19 cellular contexts compared by ENCODE assay signal in genomic region chr2:127906206-127906926, GRCh38. TPM values are rescaled to one million over a fixed set of nuclear protein-coding genes. Genes with fewer than 3 reads are reported as not detected.
DNase-seq lines count a peak whose midpoint lies in the region; ATAC-seq, FAIRE-seq and TF ChIP-seq lines count a peak whose summit lies in the region.
"Had no signal": no experiment of that assay in that cellular context is flagged by ENCODE, and none has a peak within 500 bp of the region (broad histone marks: within the 10 kb centered on the region; RNA-seq: fewer than 3 reads in every experiment).

No MANE protein-coding gene starts in this region.

- H3K4me2 ChIP-seq in H1 (ENCODE audit: insufficient read depth in 1 of 2, low read depth in 2 of 2, low read length in 2 of 2) (no peak overlapping the region), skeletal muscle satellite cell (ENCODE audit: low read length) (peak overlapping the region; percentile 16)

- H2BK15ac ChIP-seq in H1 (ENCODE audit: low read length) = no peak overlapping the region

- H2BK5ac ChIP-seq in H1 (ENCODE audit: low read depth, low read length) = no peak overlapping the region

- no peaks in the 10 kb centered on the region for H3K36me3 ChIP-seq in H1 (ENCODE audit: control insufficient read depth in 2 of 4, insufficient read depth in 4 of 4, low read length in 3 of 4)
- H3K36me3 ChIP-seq in skeletal muscle satellite cell (ENCODE audit: insufficient read depth, low read length) = no peaks in the 10 kb centered on the region
- H3K36me3 ChIP-seq: ascending aorta, uterus had no signal

- no peaks in the 10 kb centered on the region for H3K4me1 Mint-ChIP-seq in activated T-cell treated with anti-CD3 and anti-CD28 coated beads, Interleukin-2, amount 50 U/mL, for 4 hours (ENCODE audit: low read depth)
- H3K4me1 Mint-ChIP-seq: activated CD4-positive, alpha-beta T cell treated with anti-CD3 and anti-CD28 coated beads for 36 hours; naive thymus-derived CD8-positive, alpha-beta T cell had no signal

- POLR2A ChIA-PET in H1 (lab: Charles Lee; ENCODE audit: partially characterized antibody) = no interaction called here

- H3K9me3 ChIP-seq in H1 (ENCODE audit: insufficient read depth in 2 of 2, low read depth in 1 of 2, low read length in 1 of 2) (no peaks in the 10 kb centered on the region), skeletal muscle satellite cell (replicated peaks; ENCODE audit: low read length) (no peaks in the 10 kb centered on the region)
- H3K9me3 ChIP-seq: ascending aorta, psoas muscle, uterus had no signal

- WGBS in H1 (ENCODE audit: extremely low coverage in 1 of 2, insufficient coverage in 1 of 2, insufficient read length in 1 of 2, insufficient replicate concordance in 2 of 2, low coverage in 1 of 2, low lambda C conversion rate in 2 of 2, missing lambda C conversion rate in 1 of 2), 2 experiments = 80% methylated on average over 21 of the region's 21 CpGs; no CpG with 5 or more reads in 1 of the 2 experiments

- CTCF ChIA-PET in H1 (lab: Charles Lee; ENCODE audit: partially characterized antibody) = interaction anchor here (0.6 to 1.8 kb wide), 7 partner anchors 8 to 203 kb away, joined by 3 to 6 read pairs (median 3); no protein-coding TSS in a partner anchor

- H4K20me1 ChIP-seq in H1 (replicated peaks in 1 of 2; ENCODE audit: control insufficient read depth in 1 of 2, insufficient read depth in 2 of 2, low read length in 2 of 2) = no peaks in the 10 kb centered on the region

- no peak overlapping the region for H3K27ac ChIP-seq in H1 (ENCODE audit: low read depth, low read length)
- H3K27ac ChIP-seq: ascending aorta, psoas muscle, uterus had no signal

- H3K27me3 ChIP-seq in H1 (replicated peaks in 1 of 4; ENCODE audit: control insufficient read depth in 3 of 4, extremely low read depth in 1 of 4, insufficient read depth in 3 of 4, low read length in 3 of 4) (no peaks in the 10 kb centered on the region; a peak in 1 of 7 replicates), skeletal muscle satellite cell (ENCODE audit: control insufficient read depth, insufficient read depth, low read length) (peaks cover 24% of the 10 kb centered on the region)
- H3K27me3 ChIP-seq: ascending aorta, uterus had no signal

- H2BK20ac ChIP-seq in H1 (ENCODE audit: low read length) = no peak overlapping the region

- no peak for ATAC-seq in GM21423 (IDR thresholded peaks at IDR 0.05; ENCODE audit: unreplicated experiment)
- ATAC-seq in activated T-cell treated with anti-CD3 and anti-CD28 coated beads, Interleukin-2, amount 50 U/mL, for 4 hours = no peak
- ATAC-seq: activated CD4-positive, alpha-beta T cell treated with anti-CD3 and anti-CD28 coated beads for 36 hours; naive thymus-derived CD8-positive, alpha-beta T cell; psoas muscle had no signal

- TF ChIP-seq CTCF in H1 (IDR thresholded peaks at IDR 0.05; ENCODE audit: control extremely low read depth in 1 of 3, insufficient read depth in 1 of 3, low read depth in 1 of 3, low read length in 3 of 3) = peak in 1 of 3 experiments; percentile 6; a peak in 1 of 4 replicates

- no peak overlapping the region for H3K56ac ChIP-seq in H1 (replicated peaks; ENCODE audit: insufficient read length, low read depth, low read length)

- no peak overlapping the region for H4K91ac ChIP-seq in H1 (replicated peaks; ENCODE audit: insufficient read length, low read length)

- no peak for TF ChIP-seq POLR2A in H1 (IDR thresholded peaks at IDR 0.05; ENCODE audit: control extremely low read depth in 1 of 2, low read depth in 2 of 2, low read length in 2 of 2)

- no peak for FAIRE-seq in H1 (lab: Jason Lieb, UNC)
- FAIRE-seq: endometrium had no signal

- no peaks in the 10 kb centered on the region for H3K79me2 ChIP-seq in H1 (ENCODE audit: control insufficient read depth in 1 of 2, insufficient read depth in 2 of 2, low read length in 2 of 2)

- no peaks in the 10 kb centered on the region for H3K23me2 ChIP-seq in H1 (ENCODE audit: low read depth, low read length)

- no peak overlapping the region for H4K5ac ChIP-seq in H1 (ENCODE audit: insufficient read length, low read depth, low read length)

- H3K4me3 ChIP-seq in H1 (ENCODE audit: extremely low read depth in 1 of 4, insufficient read depth in 2 of 4, low read depth in 3 of 4, low read length in 4 of 4) = no peak overlapping the region
- H3K4me3 ChIP-seq in skeletal muscle satellite cell (ENCODE audit: low read length) = no peak overlapping the region
- H3K4me3 ChIP-seq: ascending aorta, psoas muscle, uterus had no signal

- H3K9me3 Mint-ChIP-seq in activated T-cell treated with anti-CD3 and anti-CD28 coated beads, Interleukin-2, amount 50 U/mL, for 4 hours = no peaks in the 10 kb centered on the region
- H3K9me3 Mint-ChIP-seq: CD4-positive, alpha-beta T cell; naive thymus-derived CD8-positive, alpha-beta T cell had no signal

- H2BK12ac ChIP-seq in H1 (ENCODE audit: low read depth, low read length) = 0 out of 2 replicates have a peak overlapping the region, but pooled peaks have one; percentile 27

- H3K4ac ChIP-seq in H1 (replicated peaks; ENCODE audit: insufficient read length, low read depth, low read length) = no peak overlapping the region

- H3K9ac ChIP-seq in H1 (replicated peaks in 1 of 4; ENCODE audit: extremely low read depth in 1 of 4, low read depth in 3 of 4, low read length in 3 of 4) (no peak overlapping the region), skeletal muscle satellite cell (ENCODE audit: low read depth, low read length) (no peak overlapping the region)

- no peak overlapping the region for H3K18ac ChIP-seq in H1 (ENCODE audit: extremely low read depth, low read length)

- no peak overlapping the region for H3K23ac ChIP-seq in H1 (ENCODE audit: insufficient read length)

- TF ChIP-seq RAD21 in H1 (IDR thresholded peaks at IDR 0.05 in 1 of 2, conservative IDR thresholded peaks at IDR 0.05 in 1 of 2; ENCODE audit: low read depth in 2 of 2, low read length in 2 of 2) = no peak

- no peak overlapping the region for H2BK120ac ChIP-seq in H1 (replicated peaks; ENCODE audit: low read depth, low read length)

- peak overlapping the region; percentile 95 for H2AFZ ChIP-seq in H1 (ENCODE audit: low read length)

- no peaks in the 10 kb centered on the region for H3K79me1 ChIP-seq in H1 (ENCODE audit: low read depth, low read length)

- TF ChIP-seq EP300 in H1 (IDR thresholded peaks at IDR 0.05; ENCODE audit: borderline replicate concordance in 1 of 2, low read depth in 2 of 2, low read length in 2 of 2) = no peak

- H3K27me3 Mint-ChIP-seq in activated T-cell treated with anti-CD3 and anti-CD28 coated beads, Interleukin-2, amount 50 U/mL, for 4 hours (ENCODE audit: low read depth) = peaks cover 6% of the 10 kb centered on the region

- H3K36me3 Mint-ChIP-seq in activated T-cell treated with anti-CD3 and anti-CD28 coated beads, Interleukin-2, amount 50 U/mL, for 4 hours (ENCODE audit: insufficient read depth) = no peaks in the 10 kb centered on the region
- H3K36me3 Mint-ChIP-seq: naive thymus-derived CD8-positive, alpha-beta T cell had no signal

- no peak overlapping the region for H4K8ac ChIP-seq in H1 (ENCODE audit: extremely low read depth, insufficient read depth, low read length)

- no peak overlapping the region for H3K4me3 Mint-ChIP-seq in activated T-cell treated with anti-CD3 and anti-CD28 coated beads, Interleukin-2, amount 50 U/mL, for 4 hours
- H3K4me3 Mint-ChIP-seq: activated CD4-positive, alpha-beta T cell treated with anti-CD3 and anti-CD28 coated beads for 36 hours; CD4-positive, alpha-beta T cell had no signal

- H3K14ac ChIP-seq in H1 (ENCODE audit: insufficient read length) = no peak overlapping the region

- H2AK5ac ChIP-seq in H1 (ENCODE audit: low read depth, low read length) = peak overlapping the region; percentile 5; the same call in 1 of the 2 replicates

- DNase-seq in NCI-H82 (lab: John Stamatoyannopoulos, UW) (peak; percentile 18), NCI-H82 treated with DMSO at 0.1 percent for 48 hours (lab: John Stamatoyannopoulos, UW; ENCODE audit: unreplicated experiment) (no peak), NCI-H146 treated with DMSO at 0.1 percent for 48 hours (lab: John Stamatoyannopoulos, UW; ENCODE audit: unreplicated experiment) (peak; percentile 82), H1 (ENCODE audit: low read depth in 1 of 2, low spot score in 2 of 2) (peak in 1 of 2 experiments; percentile 57), OCI-M1 (lab: John Stamatoyannopoulos, UW) (no peak)
- no peak for DNase-seq in activated T-cell treated with anti-CD3 and anti-CD28 coated beads, Interleukin-2, amount 50 U/mL, for 4 hours
- DNase-seq: activated CD4-positive, alpha-beta T cell treated with anti-CD3 and anti-CD28 coated beads for 36 hours; CD4-positive, alpha-beta T cell; foreskin melanocyte; naive thymus-derived CD8-positive, alpha-beta T cell; NCI-H2081; psoas muscle; SHP77 treated with DMSO at 0.1 percent for 48 hours; T-helper 9 cell; uterus had no signal

- peaks cover 0 to 3% (median 0%) of the 10 kb centered on the region in 4 experiments; a peak in 2 of 7 replicates for H3K4me1 ChIP-seq in H1 (replicated peaks in 1 of 4; ENCODE audit: control insufficient read depth in 3 of 4, insufficient read depth in 4 of 4, low read length in 3 of 4)
- no peaks in the 10 kb centered on the region for H3K4me1 ChIP-seq in skeletal muscle satellite cell (ENCODE audit: control insufficient read depth, insufficient read depth, low read length)
- H3K4me1 ChIP-seq: ascending aorta, psoas muscle, uterus had no signal

RNA-seq across cellular contexts. Expression of gene AMMECR1L, which starts 20.6 kb away (rescaled TPM):
- 18.8 and 19.7 TPM in 2 replicates for total RNA-seq in H1 (2021; fragmentation: NEBNext Ultra II Directional; extraction: Animal tissue kit (Norgen Biotek cat#: 25700))
- polyA plus RNA-seq in H1 (2011; rRNA removed) = 10.1 and 10.2 TPM in 2 replicates
- 10.9 TPM for polyA plus RNA-seq in H1 (2011; cell fraction: cytosol; rRNA removed)
- 11.9 TPM for polyA plus RNA-seq in H1 (2011; cell fraction: nucleus; rRNA removed)
- polyA plus RNA-seq in H1 (2012, experiment 1 of 2) = 14.4 to 17.8 TPM (median 16.6 TPM) in 4 replicates
- polyA plus RNA-seq in H1 (2012, experiment 2 of 2) = 6.0 TPM
- 9.6 TPM for polyA plus RNA-seq in H1 (2013, experiment 1 of 2)
- 9.6 TPM for polyA plus RNA-seq in H1 (2013, experiment 2 of 2)
- polyA minus RNA-seq in H1 (2011; rRNA and poly(A)+ RNA removed) = 17.3 and 17.4 TPM in 2 replicates
- 9.2 TPM for polyA minus RNA-seq in H1 (2011; cell fraction: cytosol; rRNA and poly(A)+ RNA removed)
- 13.1 TPM for polyA minus RNA-seq in H1 (2011; cell fraction: nucleus; rRNA and poly(A)+ RNA removed)
- total RNA-seq in skeletal muscle satellite cell (2012; rRNA removed) = 13.8 and 14.7 TPM in 2 replicates
- 10 to 100 TPM; 16.7 to 19.6 (median 18.6) TPM for total RNA-seq in activated T-cell treated with anti-CD3 and anti-CD28 coated beads, Interleukin-2, amount 50 U/mL, for 4 hours

RNA-seq across cellular contexts. Expression of gene POLR2D, which starts 48.4 kb away (rescaled TPM):
- total RNA-seq in H1 (2021; fragmentation: NEBNext Ultra II Directional; extraction: Animal tissue kit (Norgen Biotek cat#: 25700)) = 73.9 and 80.6 TPM in 2 replicates
- 19.5 and 25.3 TPM in 2 replicates for polyA plus RNA-seq in H1 (2011; rRNA removed)
- 30.6 TPM for polyA plus RNA-seq in H1 (2011; cell fraction: cytosol; rRNA removed)
- polyA plus RNA-seq in H1 (2011; cell fraction: nucleus; rRNA removed) = 16.6 TPM
- 61.7 to 86.0 TPM (median 67.9 TPM) in 4 replicates for polyA plus RNA-seq in H1 (2012, experiment 1 of 2)
- polyA plus RNA-seq in H1 (2012, experiment 2 of 2) = 23.1 TPM
- 34.6 TPM for polyA plus RNA-seq in H1 (2013, experiment 1 of 2)
- polyA plus RNA-seq in H1 (2013, experiment 2 of 2) = 37.0 TPM
- polyA minus RNA-seq in H1 (2011; rRNA and poly(A)+ RNA removed) = 50.4 and 50.8 TPM in 2 replicates
- 17.6 TPM for polyA minus RNA-seq in H1 (2011; cell fraction: cytosol; rRNA and poly(A)+ RNA removed)
- 11.2 TPM for polyA minus RNA-seq in H1 (2011; cell fraction: nucleus; rRNA and poly(A)+ RNA removed)
- total RNA-seq in skeletal muscle satellite cell (2012; rRNA removed) = 18.8 and 23.8 TPM in 2 replicates
- total RNA-seq in activated T-cell treated with anti-CD3 and anti-CD28 coated beads, Interleukin-2, amount 50 U/mL, for 4 hours = 10 to 100 TPM; 91.6 to 96.0 (median 93.6) TPM

Comparison
In these comparisons a context has a peak if more than half of its experiments do, and no peak if none do; other contexts are left out.
1. DNase-seq: peak in NCI-H82 (single experiment) and NCI-H146 treated with DMSO at 0.1 percent for 48 hours (single experiment); none in NCI-H82 treated with DMSO at 0.1 percent for 48 hours (single experiment), activated T-cell treated with anti-CD3 and anti-CD28 coated beads, Interleukin-2, amount 50 U/mL, for 4 hours (single experiment) and OCI-M1 (single experiment).